ENCODE assay signal across 11 cellular contexts in the genomic region with DNA sequence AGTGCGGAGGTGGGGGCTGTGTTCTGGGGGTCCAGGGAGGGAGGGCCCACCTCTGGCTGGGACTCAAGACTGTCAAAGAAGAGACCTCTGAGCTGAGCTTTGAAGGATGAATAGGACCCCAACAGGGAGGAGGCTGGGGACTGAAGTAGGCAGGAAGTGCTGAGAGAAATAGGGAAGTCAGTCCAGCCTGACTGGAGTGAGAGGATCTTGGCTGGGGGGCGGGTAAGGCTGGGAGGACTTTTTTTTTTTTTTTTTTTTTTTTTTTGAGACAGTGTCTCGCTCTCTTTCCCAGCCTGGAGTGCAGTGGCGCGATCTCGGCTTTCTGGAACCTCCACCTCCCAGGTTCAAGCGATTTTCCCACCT. TPM values are rescaled to one million over a fixed set of nuclear protein-coding genes. Genes with fewer than 3 reads are reported as not detected.
DNase-seq lines count a peak whose midpoint lies in the region; ATAC-seq, FAIRE-seq and TF ChIP-seq lines count a peak whose summit lies in the region.
"Had no signal": no experiment of that assay in that cellular context is flagged by ENCODE, and none has a peak within 500 bp of the region (broad histone marks: within the 10 kb centered on the region; RNA-seq: fewer than 3 reads in every experiment).

No MANE protein-coding gene starts in this region.

- DNase-seq in GM12891 (ENCODE audit: insufficient read length, low spot score) (no peak), SKM-1 (lab: John Stamatoyannopoulos, UW; ENCODE audit: unreplicated experiment) (peak; percentile 47), right cardiac atrium (no peak), psoas muscle (no peak), ureter (ENCODE audit: low spot score) (no peak)
- no peak for DNase-seq in naive thymus-derived CD8-positive, alpha-beta T cell
- DNase-seq: activated T-cell treated with anti-CD3 and anti-CD28 coated beads, Interleukin-2, amount 50 U/mL, for 4 hours; cerebellar nuclear complex; IMR-90 had no signal

- no peak for TF ChIP-seq CTCF in psoas muscle (IDR thresholded peaks at IDR 0.05)

- peaks cover 6 to 47% (median 14%) of the 10 kb centered on the region in 5 donors for H3K27me3 Mint-ChIP-seq in naive thymus-derived CD8-positive, alpha-beta T cell

- no peak for TF ChIP-seq POLR2A in GM12891 (IDR thresholded peaks at IDR 0.05; ENCODE audit: low read depth, low read length)

- no peaks in the 10 kb centered on the region for H3K36me3 ChIP-seq in psoas muscle (ENCODE audit: insufficient read depth in 1 of 2, low read depth in 1 of 2)

- FAIRE-seq in GM12891 (lab: Jason Lieb, UNC), result no peak

- ATAC-seq in right cardiac atrium (peak; percentile 50 to 66), psoas muscle (peak in 1 of 4 donors; percentile 35), HG03095 (IDR thresholded peaks at IDR 0.05; ENCODE audit: unreplicated experiment) (no peak), HG03135 (IDR thresholded peaks at IDR 0.05; ENCODE audit: unreplicated experiment) (no peak)
- no peak for ATAC-seq in naive thymus-derived CD8-positive, alpha-beta T cell

- 73% methylated on average over 7 of the region's 7 CpGs for WGBS in right cardiac atrium
- WGBS in psoas muscle, 3 donors, result 81 to 90% (median 88%) methylated on average over 6 to 7 of the region's 7 CpGs

- H3K4me3 Mint-ChIP-seq in naive thymus-derived CD8-positive, alpha-beta T cell, result peak overlapping the region in 1 of 10 donors; percentile 79
- H3K4me3 Mint-ChIP-seq: activated T-cell treated with anti-CD3 and anti-CD28 coated beads, Interleukin-2, amount 50 U/mL, for 4 hours had no signal

- H3K27ac ChIP-seq in right cardiac atrium (ENCODE audit: low read length) (no peak overlapping the region), psoas muscle (no peak overlapping the region)

- H3K4me1 ChIP-seq in right cardiac atrium (ENCODE audit: control insufficient read depth, insufficient read depth, low read length), result no peaks in the 10 kb centered on the region
- H3K4me1 ChIP-seq in psoas muscle, result no peaks in the 10 kb centered on the region

- POLR2A ChIA-PET in naive thymus-derived CD8-positive, alpha-beta T cell (lab: Charles Lee), result interaction anchor here (0.7 kb wide), 1 partner anchor 26 kb away, joined by 3 read pairs; no protein-coding TSS in a partner anchor

- H3K9me3 ChIP-seq in right cardiac atrium (ENCODE audit: control insufficient read depth, low read length) (no peaks in the 10 kb centered on the region), psoas muscle (no peaks in the 10 kb centered on the region)

- intact Hi-C loops in right cardiac atrium (cut with DNase I), result no loop called here
- intact Hi-C loops in psoas muscle (cut with DNase I), result no loop called here

- H3K27me3 ChIP-seq in right cardiac atrium (ENCODE audit: control insufficient read depth, insufficient read depth) (no peaks in the 10 kb centered on the region), psoas muscle (ENCODE audit: insufficient read depth in 3 of 3, low read length in 2 of 3) (peaks cover 0 to 23% (median 7%) of the 10 kb centered on the region in 3 donors)

- H3K4me3 ChIP-seq in right cardiac atrium (ENCODE audit: low read length) (peak overlapping the region; percentile 11), psoas muscle (peak overlapping the region; percentile 38)

- H3K36me3 Mint-ChIP-seq in naive thymus-derived CD8-positive, alpha-beta T cell, result no peaks in the 10 kb centered on the region

- H3K9me3 Mint-ChIP-seq in naive thymus-derived CD8-positive, alpha-beta T cell, result no peaks in the 10 kb centered on the region
- H3K9me3 Mint-ChIP-seq: activated T-cell treated with anti-CD3 and anti-CD28 coated beads, Interleukin-2, amount 50 U/mL, for 4 hours had no signal

- H3K27ac Mint-ChIP-seq in naive thymus-derived CD8-positive, alpha-beta T cell, result peak overlapping the region in 1 of 10 donors; percentile 0

- H3K4me1 Mint-ChIP-seq in naive thymus-derived CD8-positive, alpha-beta T cell, result peaks cover 0 to 4% (median 0%) of the 10 kb centered on the region in 4 donors

TF ChIP-seq in GM12891, 5 proteins besides CTCF, POLR2A, EP300 and RAD21:
- TF ChIP-seq POLR2AphosphoS5 (IDR thresholded peaks at IDR 0.05; ENCODE audit: low read depth, low read length) (no peak), POU2F2 (IDR thresholded peaks at IDR 0.05; ENCODE audit: low read depth, low read length) (no peak), TAF1 (IDR thresholded peaks at IDR 0.05; ENCODE audit: low read depth, low read length) (no peak), SPI1 (IDR thresholded peaks at IDR 0.05; ENCODE audit: low read depth, low read length) (peak; percentile 74)

RNA-seq across cellular contexts. Expression of a gene that starts 8.0 kb away (rescaled TPM):
- 43.8 TPM for polyA plus RNA-seq in GM12891 (2012; ENCODE audit: low read depth, missing spikeins)
- 1 to 10 TPM; 3.2 to 8.2 (median 6.3) TPM for total RNA-seq in right cardiac atrium
- 1.5 TPM for polyA plus RNA-seq in right cardiac atrium
- 1 to 10 TPM; 4.6 to 6.1 (median 5.2) TPM for total RNA-seq in psoas muscle
- 10 to 100 TPM in 1 of 3 donors, 1 to 10 TPM in 2; 3.4 to 15.3 (median 5.5) TPM for polyA plus RNA-seq in psoas muscle
- 10 to 100 TPM; 11.0 to 12.8 TPM for total RNA-seq in naive thymus-derived CD8-positive, alpha-beta T cell
- 10 to 100 TPM in 1 of 3 donors, 1 to 10 TPM in 2; 8.4 to 11.5 (median 8.6) TPM for polyA plus RNA-seq in naive thymus-derived CD8-positive, alpha-beta T cell
- total RNA-seq in ureter, result 5.3 TPM

RNA-seq across cellular contexts. Expression of a gene that starts 24.1 kb away (rescaled TPM):
- polyA plus RNA-seq in GM12891 (2012; ENCODE audit: low read depth, missing spikeins), result 0.17 TPM
- 1 to 10 TPM; 1.3 to 4.5 (median 3.2) TPM for total RNA-seq in right cardiac atrium
- polyA plus RNA-seq in right cardiac atrium, result 2.0 TPM
- under 1 TPM; 0.32 to 0.82 (median 0.60) TPM for total RNA-seq in psoas muscle
- under 1 TPM; 0.20 to 0.29 (median 0.25) TPM for polyA plus RNA-seq in psoas muscle
- 10 to 100 TPM; 11.7 to 12.2 TPM for total RNA-seq in naive thymus-derived CD8-positive, alpha-beta T cell
- 1 to 10 TPM in 2 of 3 donors, under 1 TPM in 1; 0.97 to 1.3 (median 1.0) TPM for polyA plus RNA-seq in naive thymus-derived CD8-positive, alpha-beta T cell
- total RNA-seq in ureter, result 1.6 TPM

RNA-seq across cellular contexts. Expression of a gene that starts 51.8 kb away (rescaled TPM):
- 41.2 TPM for polyA plus RNA-seq in GM12891 (2012; ENCODE audit: low read depth, missing spikeins)
- total RNA-seq in right cardiac atrium (10 to 100 TPM; 15.8 to 24.5 (median 19.7) TPM), psoas muscle (10 to 100 TPM; 14.2 to 21.1 (median 17.9) TPM), ureter (64.5 TPM)
- polyA plus RNA-seq in right cardiac atrium (11.6 TPM), psoas muscle (10 to 100 TPM; 11.7 to 20.4 (median 12.3) TPM)
- 10 to 100 TPM; 63.1 to 71.8 TPM for total RNA-seq in naive thymus-derived CD8-positive, alpha-beta T cell
- 10 to 100 TPM in 2 of 3 donors, 1 to 10 TPM in 1; 9.7 to 16.8 (median 16.0) TPM for polyA plus RNA-seq in naive thymus-derived CD8-positive, alpha-beta T cell

Comparison
In these comparisons a context has a peak if more than half of its experiments do, and no peak if none do; other contexts are left out.
1. ATAC-seq: peak in right cardiac atrium (2 of 2); none in naive thymus-derived CD8-positive, alpha-beta T cell (0 of 2), HG03095 (single experiment) and HG03135 (single experiment).